19 cellular contexts compared by ENCODE assay signal in the genomic region with DNA sequence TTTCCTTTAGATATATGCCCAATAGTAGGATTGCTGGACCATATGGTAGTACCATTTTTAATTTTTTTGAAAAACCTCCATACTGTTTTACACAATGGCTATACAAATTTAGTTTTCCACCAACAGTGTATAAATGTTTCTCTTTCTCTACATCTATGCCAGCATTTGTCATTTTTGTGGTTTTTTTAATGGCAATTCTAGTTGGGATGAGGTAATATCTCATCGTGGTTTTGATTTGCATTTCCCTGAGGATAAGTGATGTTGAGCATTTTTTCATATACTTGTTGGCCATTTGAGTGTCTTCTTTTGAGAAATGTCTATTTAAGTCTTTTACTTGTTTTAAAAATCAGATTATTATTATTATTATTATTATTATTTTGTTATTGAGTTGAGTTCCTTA.
"Had no signal": no experiment of that assay in that cellular context is flagged by ENCODE, and none has a peak within 500 bp of the region (broad histone marks: within the 10 kb centered on the region; RNA-seq: fewer than 3 reads in every experiment).

No MANE protein-coding gene starts in this region.

- H3K9me3 Mint-ChIP-seq: activated CD4-positive, alpha-beta memory T cell treated with anti-CD3 and anti-CD28 coated beads, Interleukin-2, amount 10 ng/mL, durations not matched to agents 7 days and 5 days; brain; central memory CD8-positive, alpha-beta T cell; natural killer cell had no signal

- H3K27me3 Mint-ChIP-seq: activated CD4-positive, alpha-beta memory T cell treated with anti-CD3 and anti-CD28 coated beads, Interleukin-2, amount 10 ng/mL, durations not matched to agents 7 days and 5 days; activated CD4-positive, alpha-beta T cell treated with anti-CD3 and anti-CD28 coated beads for 36 hours; central memory CD8-positive, alpha-beta T cell had no signal

- H3K9me3 ChIP-seq: heart left ventricle, mucosa of descending colon, right atrium auricular region, transverse colon had no signal

- H3K4me1 Mint-ChIP-seq: brain; central memory CD8-positive, alpha-beta T cell; natural killer cell; stimulated activated effector memory CD8-positive, alpha-beta T cell treated with anti-CD3 and anti-CD28 coated beads, Interleukin-12 subunit alpha, Interleukin-12 subunit beta, amount 100 ng/mL, for 72 hours had no signal

- H3K27ac Mint-ChIP-seq: activated CD4-positive, alpha-beta memory T cell treated with anti-CD3 and anti-CD28 coated beads, Interleukin-2, amount 10 ng/mL, durations not matched to agents 7 days and 5 days; activated CD4-positive, alpha-beta T cell treated with anti-CD3 and anti-CD28 coated beads for 36 hours; brain; natural killer cell; stimulated activated effector memory CD8-positive, alpha-beta T cell treated with anti-CD3 and anti-CD28 coated beads, Interleukin-12 subunit alpha, Interleukin-12 subunit beta, amount 100 ng/mL, for 72 hours had no signal

- H3K4me3 Mint-ChIP-seq: activated CD4-positive, alpha-beta memory T cell treated with anti-CD3 and anti-CD28 coated beads, Interleukin-2, amount 10 ng/mL, durations not matched to agents 7 days and 5 days; activated CD4-positive, alpha-beta T cell treated with anti-CD3 and anti-CD28 coated beads for 36 hours; brain; central memory CD8-positive, alpha-beta T cell; natural killer cell; stimulated activated effector memory CD8-positive, alpha-beta T cell treated with anti-CD3 and anti-CD28 coated beads, Interleukin-12 subunit alpha, Interleukin-12 subunit beta, amount 100 ng/mL, for 72 hours had no signal

- H3K36me3 Mint-ChIP-seq: brain; natural killer cell; stimulated activated effector memory CD8-positive, alpha-beta T cell treated with anti-CD3 and anti-CD28 coated beads, Interleukin-12 subunit alpha, Interleukin-12 subunit beta, amount 100 ng/mL, for 72 hours had no signal

- H3K36me3 ChIP-seq: heart left ventricle, right atrium auricular region, transverse colon, WERI-Rb-1 had no signal

- DNase-seq: activated CD4-positive, alpha-beta memory T cell treated with anti-CD3 and anti-CD28 coated beads, Interleukin-2, amount 10 ng/mL, durations not matched to agents 7 days and 5 days; activated CD4-positive, alpha-beta T cell treated with anti-CD3 and anti-CD28 coated beads for 36 hours; activated naive CD4-positive, alpha-beta T cell; cortex of kidney; effector CD8-positive, alpha-beta T cell; heart left ventricle; left colon; mucosa of descending colon; natural killer cell; posterior cingulate gyrus; T1000; transverse colon; WERI-Rb-1 had no signal

- H3K4me3 ChIP-seq: heart left ventricle, lung, mucosa of descending colon, right atrium auricular region, skin epidermis, transverse colon had no signal

- H3K4me1 ChIP-seq: right atrium auricular region had no signal

- H3K27me3 ChIP-seq: heart left ventricle, right atrium auricular region, transverse colon had no signal

- ATAC-seq: activated CD4-positive, alpha-beta T cell treated with anti-CD3 and anti-CD28 coated beads for 36 hours; heart left ventricle; left colon; mucosa of descending colon; natural killer cell; stimulated activated effector memory CD8-positive, alpha-beta T cell treated with anti-CD3 and anti-CD28 coated beads, Interleukin-12 subunit alpha, Interleukin-12 subunit beta, amount 100 ng/mL, for 72 hours had no signal

- H3K27ac ChIP-seq: heart left ventricle, right atrium auricular region, skin epidermis, transverse colon, WERI-Rb-1 had no signal
